Comparison of ENCODE assay signal across 21 cellular contexts in the genomic region with DNA sequence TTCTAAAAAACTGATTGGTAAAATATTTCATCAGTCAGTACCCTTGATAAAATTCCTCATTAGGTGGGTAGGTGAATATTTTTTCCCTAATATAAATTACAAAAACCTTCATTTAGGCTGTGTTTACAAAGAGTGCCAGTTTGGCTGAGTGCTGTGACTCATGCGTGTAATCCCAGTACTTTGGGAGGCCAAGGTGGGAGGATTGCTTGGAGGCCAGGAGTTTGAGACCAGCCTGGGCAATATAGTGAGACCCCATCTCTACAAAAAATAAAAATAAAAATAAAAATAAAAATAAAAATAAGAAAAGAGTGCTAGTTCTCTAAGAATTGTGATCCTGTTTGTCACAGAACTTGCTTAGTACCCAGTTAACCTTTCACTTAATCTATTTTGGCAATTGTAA.
A peak's percentile ranks its signal among the peaks of the same experiment; 100 is the strongest.
DNase-seq lines count a peak whose midpoint lies in the region; ATAC-seq, FAIRE-seq and TF ChIP-seq lines count a peak whose summit lies in the region.
"Had no signal": no experiment of that assay in that cellular context is flagged by ENCODE, and none has a peak within 500 bp of the region (broad histone marks: within the 10 kb centered on the region; RNA-seq: fewer than 3 reads in every experiment).

No MANE protein-coding gene starts in this region.

- H3K36me3 ChIP-seq in astrocyte (ENCODE audit: insufficient read depth, low read length): no peaks in the 10 kb centered on the region
- no peaks in the 10 kb centered on the region for H3K36me3 ChIP-seq in tibial artery

- H3K36me3 Mint-ChIP-seq in astrocyte (ENCODE audit: low read depth, unreplicated experiment) (peaks cover 4% of the 10 kb centered on the region), nephron (ENCODE audit: low read depth) (peaks cover 13% of the 10 kb centered on the region)

- H3K9me3 Mint-ChIP-seq in astrocyte (ENCODE audit: unreplicated experiment) (no peaks in the 10 kb centered on the region), nephron (no peaks in the 10 kb centered on the region)
- H3K9me3 Mint-ChIP-seq: CD4-positive, alpha-beta T cell had no signal

- FAIRE-seq in astrocyte (lab: Jason Lieb, UNC): no peak
- FAIRE-seq: A204.1, GM12892, GM18507 had no signal

- H3K27ac ChIP-seq in astrocyte (ENCODE audit: low read depth, low read length) (peak overlapping the region; percentile 79), tibial artery (peak overlapping the region; percentile 58 to 69)
- H3K27ac ChIP-seq: C4-2B had no signal

- H3K4me1 Mint-ChIP-seq in astrocyte (ENCODE audit: low read depth, unreplicated experiment) (peaks cover 29% of the 10 kb centered on the region), nephron (peaks cover 51% of the 10 kb centered on the region)

- H3K4me1 ChIP-seq in astrocyte (ENCODE audit: insufficient read depth, low read length) (peaks cover 24% of the 10 kb centered on the region), tibial artery (peaks cover 0 to 83% (median 37%) of the 10 kb centered on the region in 4 donors)

- H4K20me1 ChIP-seq in astrocyte (ENCODE audit: insufficient read depth, low read length): peaks cover 3% of the 10 kb centered on the region

- H3K27ac Mint-ChIP-seq in astrocyte (ENCODE audit: unreplicated experiment) (peak overlapping the region; percentile 48), nephron (peak overlapping the region; percentile 55 to 73 (median 59))
- H3K27ac Mint-ChIP-seq: CD4-positive, alpha-beta T cell had no signal

- peaks cover 20% of the 10 kb centered on the region for H3K79me2 ChIP-seq in astrocyte (ENCODE audit: insufficient read depth, low read length)

- TF ChIP-seq CTCF in astrocyte (IDR thresholded peaks at IDR 0.05; ENCODE audit: insufficient read depth, low read depth, low read length) (no peak), nephron (IDR thresholded peaks at IDR 0.05; ENCODE audit: unreplicated experiment in 3 of 3) (no peak), tibial artery (IDR thresholded peaks at IDR 0.05) (no peak)

- H3K4me2 ChIP-seq in astrocyte (ENCODE audit: low read length): no peak overlapping the region

- H3K4me3 Mint-ChIP-seq in astrocyte (ENCODE audit: unreplicated experiment): no peak overlapping the region
- H3K4me3 Mint-ChIP-seq in nephron: no peak overlapping the region
- H3K4me3 Mint-ChIP-seq: CD4-positive, alpha-beta T cell had no signal

- H3K27me3 ChIP-seq in astrocyte (ENCODE audit: insufficient read depth, low read length) (no peaks in the 10 kb centered on the region), tibial artery (no peaks in the 10 kb centered on the region)

- no peak overlapping the region for H3K9ac ChIP-seq in astrocyte (ENCODE audit: low read length)

- DNase-seq in NCI-H69 (lab: John Stamatoyannopoulos, UW): peak; percentile 36
- no peak for DNase-seq in astrocyte (ENCODE audit: low read depth)
- no peak for DNase-seq in tibial artery
- no peak for DNase-seq in superior temporal gyrus (ENCODE audit: extremely low spot score)
- DNase-seq in MV-4-11 (lab: John Stamatoyannopoulos, UW): no peak
- DNase-seq: AML-193; Caco-2; CD4-positive, alpha-beta T cell; DMS153; DMS79; GDM1; GOT3; H7 had no signal

- H3K9me3 ChIP-seq in astrocyte (ENCODE audit: insufficient read depth, low read depth, low read length) (no peaks in the 10 kb centered on the region), tibial artery (no peaks in the 10 kb centered on the region)
- H3K9me3 ChIP-seq: Caco-2 had no signal

- no peak overlapping the region for H2AFZ ChIP-seq in astrocyte (ENCODE audit: low read depth, low read length)

- ATAC-seq in HG03139 (IDR thresholded peaks at IDR 0.05; ENCODE audit: unreplicated experiment) (no peak), HG03039 (IDR thresholded peaks at IDR 0.05; ENCODE audit: unreplicated experiment) (no peak)
- ATAC-seq: HCT116 had no signal

- H3K27me3 Mint-ChIP-seq in astrocyte (ENCODE audit: low read depth, unreplicated experiment) (no peaks in the 10 kb centered on the region), nephron (ENCODE audit: low read depth) (no peaks in the 10 kb centered on the region)
- H3K27me3 Mint-ChIP-seq: CD4-positive, alpha-beta T cell had no signal

- H3K4me3 ChIP-seq in astrocyte (ENCODE audit: insufficient read depth, low read depth, low read length) (no peak overlapping the region), tibial artery (no peak overlapping the region)

- intact Hi-C loops in tibial artery (cut with DNase I; ENCODE audit: low total_unique reads): no loop called here
